Comparison of ENCODE assay signal across 1 cellular context in the genomic region with DNA sequence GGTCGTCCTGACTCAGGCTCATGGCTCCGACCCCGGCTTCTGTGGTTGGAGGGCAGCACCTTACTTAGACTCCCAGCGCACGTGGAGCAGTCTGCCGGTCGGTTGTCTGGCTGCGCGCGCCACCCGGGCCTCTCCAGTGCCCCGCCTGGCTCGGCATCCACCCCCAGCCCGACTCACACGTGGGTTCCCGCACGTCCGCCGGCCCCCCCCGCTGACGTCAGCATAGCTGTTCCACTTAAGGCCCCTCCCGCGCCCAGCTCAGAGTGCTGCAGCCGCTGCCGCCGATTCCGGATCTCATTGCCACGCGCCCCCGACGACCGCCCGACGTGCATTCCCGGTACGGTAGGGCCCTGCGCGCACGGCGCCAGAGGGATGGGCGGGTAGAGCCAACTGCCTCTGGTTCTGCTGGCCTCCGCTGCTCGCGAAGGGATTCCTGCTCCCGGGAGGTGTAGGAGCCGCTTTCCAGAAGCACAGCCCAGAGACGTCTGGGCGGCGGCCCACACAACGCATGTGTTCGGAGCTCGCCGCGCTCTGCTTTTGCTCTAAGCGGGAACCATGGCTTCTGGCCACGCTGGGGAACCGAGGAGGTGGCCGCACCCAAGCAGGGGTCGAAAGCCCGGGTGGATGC.
TF ChIP-seq lines count a peak whose summit lies in the region.

Gene LDHA (plus strand): TSS at position 264 of the 628 bp plus-strand sequence. CDS start 2,280 bp downstream, outside the sequence.

TF ChIP-seq in HepG2, 621 proteins besides CTCF, POLR2A, EP300 and RAD21 (continued from another document and continues in another):
- TF ChIP-seq CREB3 (CRISPR knock-in tag; IDR thresholded peaks at IDR 0.05) (peak; percentile 75; the same call in 1 of the 2 replicates), EZH2 (conservative IDR thresholded peaks at IDR 0.05; ENCODE audit: low read depth, low read length) (no peak), NFE2L1 (CRISPR knock-in tag; IDR thresholded peaks at IDR 0.05; ENCODE audit: borderline replicate concordance) (no peak; the same call in 1 of the 2 replicates), AKAP8 (CRISPR knock-in tag; IDR thresholded peaks at IDR 0.05) (peak; percentile 79; the same call in 1 of the 2 replicates), HBP1 (CRISPR knock-in tag; IDR thresholded peaks at IDR 0.05; ENCODE audit: low read depth) (peak; percentile 94; the same call in 1 of the 2 replicates), MYNN (CRISPR knock-in tag; IDR thresholded peaks at IDR 0.05; ENCODE audit: low read depth) (peak; percentile 83; the same call in 1 of the 2 replicates), ZNF749 (CRISPR knock-in tag; IDR thresholded peaks at IDR 0.05; ENCODE audit: borderline replicate concordance) (peak; percentile 96), FOSL2 (CRISPR knock-in tag; IDR thresholded peaks at IDR 0.05) (peak; percentile 66), TBL1XR1 (IDR thresholded peaks at IDR 0.05; ENCODE audit: borderline replicate concordance, low read length, partially characterized antibody) (peak; percentile 54), FIP1L1 (IDR thresholded peaks at IDR 0.05; ENCODE audit: borderline replicate concordance, insufficient read depth, low read depth, low read length) (0 out of 2 replicates have a peak, but pooled peaks have one; percentile 63), SRSF9 (IDR thresholded peaks at IDR 0.05; ENCODE audit: borderline replicate concordance, insufficient read depth, low read depth, low read length, poor library complexity, severe bottlenecking) (no peak), RNF2 (conservative IDR thresholded peaks at IDR 0.05; ENCODE audit: low read depth) (peak; percentile 92; the same call in 1 of the 2 replicates), U2AF1 (optimal IDR thresholded peaks at IDR 0.05; ENCODE audit: low read depth, low read length) (peak; percentile 80), FOXA1 (IDR thresholded peaks at IDR 0.05) (no peak), FOXA1 (CRISPR knock-in tag; IDR thresholded peaks at IDR 0.05) (peak; percentile 37), JDP2 (CRISPR knock-in tag; IDR thresholded peaks at IDR 0.05; ENCODE audit: borderline replicate concordance) (0 out of 2 replicates have a peak, but pooled peaks have one; percentile 22), MIER3 (CRISPR knock-in tag; IDR thresholded peaks at IDR 0.05; ENCODE audit: borderline replicate concordance) (peak; percentile 81; the same call in 1 of the 2 replicates), ZNF652 (CRISPR knock-in tag; IDR thresholded peaks at IDR 0.05; ENCODE audit: borderline replicate concordance, low read depth) (no peak; the same call in none of the 2 replicates), CENPX (CRISPR knock-in tag; IDR thresholded peaks at IDR 0.05) (no peak), FOXA3 (CRISPR knock-in tag; IDR thresholded peaks at IDR 0.05) (peak; percentile 69), RFXAP (CRISPR knock-in tag; IDR thresholded peaks at IDR 0.05; ENCODE audit: borderline replicate concordance) (peak; percentile 85; the same call in 1 of the 2 replicates), ERF (CRISPR knock-in tag; IDR thresholded peaks at IDR 0.05) (peak; percentile 99), DNMT1 (CRISPR knock-in tag; IDR thresholded peaks at IDR 0.05) (no peak; the same call in 1 of the 2 replicates), KLF6 (CRISPR knock-in tag; IDR thresholded peaks at IDR 0.05) (peak; percentile 99), ARNT (IDR thresholded peaks at IDR 0.05) (no peak), ZBTB14 (CRISPR knock-in tag; IDR thresholded peaks at IDR 0.05) (peak; percentile 54; the same call in 1 of the 2 replicates), BCL3 (CRISPR knock-in tag; IDR thresholded peaks at IDR 0.05) (peak; percentile 99), PRDM15 (CRISPR knock-in tag; IDR thresholded peaks at IDR 0.05) (no peak; the same call in none of the 2 replicates), ZBED4 (CRISPR knock-in tag; IDR thresholded peaks at IDR 0.05; ENCODE audit: borderline replicate concordance) (peak; percentile 89), ELF3 (CRISPR knock-in tag; IDR thresholded peaks at IDR 0.05) (peak; percentile 92), ZBTB8A (CRISPR knock-in tag; IDR thresholded peaks at IDR 0.05; ENCODE audit: borderline replicate concordance, low read depth) (no peak), THAP9 (CRISPR knock-in tag; IDR thresholded peaks at IDR 0.05; ENCODE audit: borderline replicate concordance) (peak; percentile 86), RBFOX2 (IDR thresholded peaks at IDR 0.05; ENCODE audit: low read depth, low read length) (peak; percentile 100), SKI (IDR thresholded peaks at IDR 0.05; ENCODE audit: partially characterized antibody) (peak; percentile 80)
- TF ChIP-seq, protein P1, sequence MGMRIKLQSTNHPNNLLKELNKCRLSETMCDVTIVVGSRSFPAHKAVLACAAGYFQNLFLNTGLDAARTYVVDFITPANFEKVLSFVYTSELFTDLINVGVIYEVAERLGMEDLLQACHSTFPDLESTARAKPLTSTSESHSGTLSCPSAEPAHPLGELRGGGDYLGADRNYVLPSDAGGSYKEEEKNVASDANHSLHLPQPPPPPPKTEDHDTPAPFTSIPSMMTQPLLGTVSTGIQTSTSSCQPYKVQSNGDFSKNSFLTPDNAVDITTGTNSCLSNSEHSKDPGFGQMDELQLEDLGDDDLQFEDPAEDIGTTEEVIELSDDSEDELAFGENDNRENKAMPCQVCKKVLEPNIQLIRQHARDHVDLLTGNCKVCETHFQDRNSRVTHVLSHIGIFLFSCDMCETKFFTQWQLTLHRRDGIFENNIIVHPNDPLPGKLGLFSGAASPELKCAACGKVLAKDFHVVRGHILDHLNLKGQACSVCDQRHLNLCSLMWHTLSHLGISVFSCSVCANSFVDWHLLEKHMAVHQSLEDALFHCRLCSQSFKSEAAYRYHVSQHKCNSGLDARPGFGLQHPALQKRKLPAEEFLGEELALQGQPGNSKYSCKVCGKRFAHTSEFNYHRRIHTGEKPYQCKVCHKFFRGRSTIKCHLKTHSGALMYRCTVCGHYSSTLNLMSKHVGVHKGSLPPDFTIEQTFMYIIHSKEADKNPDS (CRISPR knock-in tag; IDR thresholded peaks at IDR 0.05) = peak; percentile 96
